Comparison of ENCODE assay signal across 13 cellular contexts in genomic region chr17:48486557-48486956, GRCh38. TPM values are rescaled to one million over a fixed set of nuclear protein-coding genes. Genes with fewer than 3 reads are reported as not detected.
A peak's percentile ranks its signal among the peaks of the same experiment; 100 is the strongest.
DNase-seq lines count a peak whose midpoint lies in the region; ATAC-seq, FAIRE-seq and TF ChIP-seq lines count a peak whose summit lies in the region.
"Had no signal": no experiment of that assay in that cellular context is flagged by ENCODE, and none has a peak within 500 bp of the region (broad histone marks: within the 10 kb centered on the region; RNA-seq: fewer than 3 reads in every experiment).

No MANE protein-coding gene starts in this region.

- no peak overlapping the region for H2BK20ac ChIP-seq in H9 (ENCODE audit: low read depth, low read length, poor library complexity, severe bottlenecking)

- peaks cover 0 to 4% of the 10 kb centered on the region in 2 experiments; a peak in 1 of 5 replicates for H3K9me3 Mint-ChIP-seq in H9
- H3K9me3 Mint-ChIP-seq: activated CD4-positive, alpha-beta T cell treated with anti-CD3 and anti-CD28 coated beads, Interleukin-2, amount 10 ng/mL, durations not matched to agents 7 days and 5 days; naive thymus-derived CD4-positive, alpha-beta T cell had no signal

- no peak overlapping the region for H3T11ph ChIP-seq in H9 (ENCODE audit: low read length)

- TF ChIP-seq POLR2A in K562 (conservative IDR thresholded peaks at IDR 0.05), result no peak

- peak; percentile 79 for FAIRE-seq in K562 (lab: Jason Lieb, UNC)

- H3K4me2 ChIP-seq in K562 (ENCODE audit: insufficient read depth, low read length), result peak overlapping the region; percentile 10; the same call in 1 of the 2 replicates
- H3K4me2 ChIP-seq in H9 (ENCODE audit: insufficient read depth, insufficient read length, low read length), result no peak overlapping the region

- no peak overlapping the region for H3K27ac Mint-ChIP-seq in H9
- H3K27ac Mint-ChIP-seq: activated CD4-positive, alpha-beta T cell treated with anti-CD3 and anti-CD28 coated beads, Interleukin-2, amount 10 ng/mL, durations not matched to agents 7 days and 5 days; naive thymus-derived CD4-positive, alpha-beta T cell had no signal

- no peak overlapping the region for H2BK5ac ChIP-seq in H9 (ENCODE audit: insufficient read length, low read length)

- no peak overlapping the region for H2AK5ac ChIP-seq in H9 (ENCODE audit: insufficient read length, low read length)

- H3K4me3 ChIP-seq in AG10803 (ENCODE audit: low read length), result no peak overlapping the region
- no peak overlapping the region for H3K4me3 ChIP-seq in K562
- H3K4me3 ChIP-seq: testis had no signal

- H3K9ac ChIP-seq in K562 (ENCODE audit: insufficient read depth in 1 of 2, low read depth in 2 of 2, low read length in 2 of 2) (peak overlapping the region; percentile 17 to 73; a peak in 2 of 4 replicates), H9 (ENCODE audit: extremely low read depth, insufficient read length, low read length) (no peak overlapping the region)

- H3K23me2 ChIP-seq in H9 (ENCODE audit: insufficient read length, low read depth, low read length, poor library complexity, severe bottlenecking), result no peaks in the 10 kb centered on the region

- TF ChIP-seq EP300 in Ishikawa (IDR thresholded peaks at IDR 0.05; ENCODE audit: borderline replicate concordance) (no peak), K562 (IDR thresholded peaks at IDR 0.05; ENCODE audit: low read length) (no peak)

- H4K91ac ChIP-seq in H9 (ENCODE audit: insufficient read length, low read depth, low read length), result no peak overlapping the region

- H4K20me1 ChIP-seq in K562 (replicated peaks; ENCODE audit: control insufficient read depth, insufficient read depth, low read length) (no peaks in the 10 kb centered on the region), H9 (ENCODE audit: control insufficient read depth, insufficient read depth, insufficient read length) (no peaks in the 10 kb centered on the region)

- H3K56ac ChIP-seq in H9 (ENCODE audit: insufficient read length, low read depth, low read length), result no peak overlapping the region

- no peak overlapping the region for H3K14ac ChIP-seq in H9 (ENCODE audit: insufficient read depth, low read length)

- CTCF ChIA-PET in K562 (lab: Yijun Ruan, JAX; ENCODE audit: low intra/inter-chr PET ratio), result no interaction called here

- H4K5ac ChIP-seq in H9 (ENCODE audit: insufficient read length, low read depth, low read length), result no peak overlapping the region

- no peaks in the 10 kb centered on the region for H3K36me3 ChIP-seq in K562 (ENCODE audit: control insufficient read depth, insufficient read depth, low read length)

- no peak overlapping the region for H4K8ac ChIP-seq in H9 (replicated peaks; ENCODE audit: insufficient read length, low read depth, low read length)

- DNase-seq in AG10803 (ENCODE audit: low read depth) (peak; percentile 99), K562 (ENCODE audit: extremely low read depth in 1 of 4, low spot score in 3 of 4) (peak; percentile 51 to 79 (median 59)), kidney tubule cell (ENCODE audit: low spot score) (peak; percentile 97), NCI-H446 (lab: John Stamatoyannopoulos, UW) (no peak), DMS153 treated with DMSO at 0.1 percent for 48 hours (lab: John Stamatoyannopoulos, UW; ENCODE audit: unreplicated experiment) (no peak), H9 (no peak)
- DNase-seq: activated CD4-positive, alpha-beta T cell treated with anti-CD3 and anti-CD28 coated beads, Interleukin-2, amount 10 ng/mL, durations not matched to agents 7 days and 5 days; naive thymus-derived CD4-positive, alpha-beta T cell; RPMI8226; stimulated activated CD4-positive, alpha-beta T cell treated with anti-CD3 and anti-CD28 coated beads, Interleukin-1b, Interleukin-23, amount 100 ng/mL, for 48 hours; testis had no signal

- H3K4me3 Mint-ChIP-seq in H9, result no peak overlapping the region
- H3K4me3 Mint-ChIP-seq: activated CD4-positive, alpha-beta T cell treated with anti-CD3 and anti-CD28 coated beads, Interleukin-2, amount 10 ng/mL, durations not matched to agents 7 days and 5 days; naive thymus-derived CD4-positive, alpha-beta T cell had no signal

- H3K79me1 ChIP-seq in H9 (ENCODE audit: insufficient read depth, low read depth, low read length, poor library complexity, severe bottlenecking), result no peaks in the 10 kb centered on the region

- H2BK12ac ChIP-seq in H9 (ENCODE audit: insufficient read length, low read depth, low read length), result no peak overlapping the region

- H3K27me3 ChIP-seq in K562 (ENCODE audit: control insufficient read depth in 2 of 2, insufficient read depth in 2 of 2, low read length in 2 of 2) (no peaks in the 10 kb centered on the region), H9 (ENCODE audit: insufficient read depth, low read length) (no peaks in the 10 kb centered on the region)
- H3K27me3 ChIP-seq: testis had no signal

- H2BK15ac ChIP-seq in H9 (ENCODE audit: low read depth, low read length), result no peak overlapping the region

- intact Hi-C loops in K562 (cut with micrococcal nuclease), result loop anchor here (10.0 kb wide), 1 partner anchor 272 kb away; no protein-coding TSS in a partner anchor

- TF ChIP-seq CTCF in AG10803 (conservative IDR thresholded peaks at IDR 0.05; ENCODE audit: low read length) (peak; percentile 68), K562 (IDR thresholded peaks at IDR 0.05 in 2 of 3, conservative IDR thresholded peaks at IDR 0.05 in 1 of 3; ENCODE audit: insufficient read depth in 2 of 3, low read depth in 1 of 3, low read length in 3 of 3) (peak in 2 of 3 experiments; percentile 21 to 38; a peak in 2 of 6 replicates), H9 (conservative IDR thresholded peaks at IDR 0.05) (no peak)

- peaks cover 17 to 33% of the 10 kb centered on the region in 2 experiments for H3K4me1 Mint-ChIP-seq in H9

- no peaks in the 10 kb centered on the region for H3K79me2 ChIP-seq in K562 (ENCODE audit: control insufficient read depth, insufficient read depth, low read length)
- no peaks in the 10 kb centered on the region for H3K79me2 ChIP-seq in H9 (ENCODE audit: insufficient read depth, low read length)

- WGBS in K562 (ENCODE audit: insufficient coverage, low coverage, missing lambda C conversion rate), result 34% methylated on average over 5 of the region's 5 CpGs
- no CpG with 5 or more reads among the region's 5 CpGs for WGBS in H9 (ENCODE audit: extremely low coverage, insufficient read length, low lambda C conversion rate)

- H3K18ac ChIP-seq in H9 (ENCODE audit: insufficient read length, low read depth, low read length), result no peak overlapping the region

- H2BK120ac ChIP-seq in H9 (ENCODE audit: low read depth, low read length, poor library complexity, severe bottlenecking), result no peak overlapping the region

- POLR2A ChIA-PET in K562 (lab: Yijun Ruan, JAX), result interaction anchor here (1.3 kb wide), 1 partner anchor 8 kb away, joined by 3 read pairs; no protein-coding TSS in a partner anchor

- H2AFZ ChIP-seq in K562 (ENCODE audit: low read depth, low read length), result peak overlapping the region; percentile 87
- no peak overlapping the region for H2AFZ ChIP-seq in H9 (ENCODE audit: low read length)

- H3K9me3 ChIP-seq in K562 (replicated peaks; ENCODE audit: control insufficient read depth, insufficient read depth, low read depth, low read length), result no peaks in the 10 kb centered on the region
- no peaks in the 10 kb centered on the region for H3K9me3 ChIP-seq in H9 (ENCODE audit: control insufficient read depth, low read depth, low read length)
- H3K9me3 ChIP-seq: testis had no signal

- ATAC-seq in K562 (peak; percentile 49), HG03342 (IDR thresholded peaks at IDR 0.05; ENCODE audit: unreplicated experiment) (no peak)
- ATAC-seq: naive thymus-derived CD4-positive, alpha-beta T cell had no signal

- TF ChIP-seq RAD21 in Ishikawa (IDR thresholded peaks at IDR 0.05; ENCODE audit: low read depth) (no peak), K562 (CRISPR knock-in tag; conservative IDR thresholded peaks at IDR 0.05 in 1 of 2, IDR thresholded peaks at IDR 0.05 in 1 of 2) (peak; percentile 32 to 56)

- H3K27me3 Mint-ChIP-seq in H9 (ENCODE audit: low read depth), result peaks cover 98% of the 10 kb centered on the region

- in situ Hi-C loops in K562 (cut with MboI), result no loop called here

- H3K23ac ChIP-seq in H9 (ENCODE audit: insufficient read length, low read depth, low read length), result no peak overlapping the region

- H3K4me1 ChIP-seq in K562 (replicated peaks in 1 of 2; ENCODE audit: control insufficient read depth in 2 of 2, insufficient read depth in 2 of 2, low read length in 2 of 2) (peaks cover 24 to 69% of the 10 kb centered on the region in 2 experiments), H9 (ENCODE audit: insufficient read depth, low read length) (no peaks in the 10 kb centered on the region)
- H3K4me1 ChIP-seq: testis had no signal

- BruUV-seq in K562 (replicated peaks; lab: Mats Ljungman, UMichigan), result no TSS peak

- H3K27ac ChIP-seq in K562 (ENCODE audit: extremely low read depth, low read depth, low read length) (peak overlapping the region; percentile 32; the same call in 1 of the 3 replicates), H9 (ENCODE audit: insufficient read length, low read depth, low read length) (no peak overlapping the region)
- H3K27ac ChIP-seq: testis had no signal

- H3K4ac ChIP-seq in H9 (ENCODE audit: low read depth, low read length), result no peak overlapping the region

- no peaks in the 10 kb centered on the region for H3K36me3 Mint-ChIP-seq in H9 (ENCODE audit: insufficient read depth in 1 of 3, low read depth in 3 of 3)

- H3K9me1 ChIP-seq in K562 (ENCODE audit: control insufficient read depth, insufficient read depth, low read length), result no peaks in the 10 kb centered on the region

RNA-seq across cellular contexts. Expression of gene HOXB1, which starts 44.3 kb away (rescaled TPM):
- total RNA-seq in K562 (2011; cell fraction: chromatin; rRNA removed; ENCODE audit: low replicate concordance), result not detected in 2 replicates
- total RNA-seq in K562 (2011; cell fraction: nucleolus; rRNA removed), result not detected in 2 replicates
- not detected in 2 replicates for total RNA-seq in K562 (2011; cell fraction: nucleoplasm; rRNA removed)
- total RNA-seq in K562 (2014; rRNA removed) (not detected in 2 replicates), K562 (2014; rRNA removed; fragmentation: Illumina TruSeq; extraction: Trizol) (not detected in 2 replicates), K562 (2015; rRNA removed; fragmentation: Illumina TruSeq; extraction: Trizol) (not detected in 2 replicates), K562 (2021) (not detected in 2 replicates), H9 (2021) (not detected in 2 replicates)
- polyA plus RNA-seq in K562 (2011; rRNA removed) (0.04 TPM in 1 of 2 replicates, not detected in the other), K562 (2014; fragmentation: Illumina TruSeq; extraction: Trizol) (not detected in 2 replicates), K562 (2014; fragmentation: Nextera tagmentation; extraction: Ambion mirVana) (not detected), K562 (2014; rRNA removed) (not detected in 2 replicates)
- polyA plus RNA-seq in K562 (2011; cell fraction: cytosol; rRNA removed), result not detected in 2 replicates
- polyA plus RNA-seq in K562 (2011; cell fraction: nucleus; rRNA removed), result not detected in 2 replicates
- polyA plus RNA-seq in K562 (2012), result not detected in 2 replicates
- polyA minus RNA-seq in K562 (2011; rRNA and poly(A)+ RNA removed), result not detected in 2 replicates
- not detected in 2 replicates for polyA minus RNA-seq in K562 (2011; cell fraction: cytosol; rRNA and poly(A)+ RNA removed)
- polyA minus RNA-seq in K562 (2011; cell fraction: nucleus; rRNA and poly(A)+ RNA removed), result not detected in 2 replicates
- total RNA-seq: activated CD4-positive, alpha-beta T cell treated with anti-CD3 and anti-CD28 coated beads, Interleukin-2, amount 10 ng/mL, durations not matched to agents 7 days and 5 days; naive thymus-derived CD4-positive, alpha-beta T cell had no signal
- polyA plus RNA-seq: naive thymus-derived CD4-positive, alpha-beta T cell had no signal

RNA-seq across cellular contexts. Expression of gene SKAP1, which starts 56.5 kb away (rescaled TPM):
- not detected in 2 replicates for total RNA-seq in K562 (2011; cell fraction: chromatin; rRNA removed; ENCODE audit: low replicate concordance)
- not detected in 2 replicates for total RNA-seq in K562 (2011; cell fraction: nucleolus; rRNA removed)
- not detected in 2 replicates for total RNA-seq in K562 (2011; cell fraction: nucleoplasm; rRNA removed)
- total RNA-seq in K562 (2014; rRNA removed), result not detected in 2 replicates
- total RNA-seq in K562 (2014; rRNA removed; fragmentation: Illumina TruSeq; extraction: Trizol), result not detected in 2 replicates
- total RNA-seq in K562 (2015; rRNA removed; fragmentation: Illumina TruSeq; extraction: Trizol), result 0.22 TPM in 1 of 2 replicates, not detected in the other
- total RNA-seq in K562 (2021), result not detected in 2 replicates
- polyA plus RNA-seq in K562 (2011; rRNA removed), result not detected in 2 replicates
- polyA plus RNA-seq in K562 (2011; cell fraction: cytosol; rRNA removed), result not detected in 2 replicates
- not detected in 2 replicates for polyA plus RNA-seq in K562 (2011; cell fraction: nucleus; rRNA removed)
- polyA plus RNA-seq in K562 (2012), result 0.08 and 0.09 TPM in 2 replicates
- polyA plus RNA-seq in K562 (2014; fragmentation: Illumina TruSeq; extraction: Trizol), result 0.10 TPM in 1 of 2 replicates, not detected in the other
- under 1 TPM; 0.06 to 0.07 TPM for polyA plus RNA-seq in K562 (2014; fragmentation: Nextera tagmentation; extraction: Ambion mirVana)
- 0.80 TPM in 1 of 2 replicates, not detected in the other for polyA plus RNA-seq in K562 (2014; rRNA removed)
- polyA minus RNA-seq in K562 (2011; rRNA and poly(A)+ RNA removed), result not detected in 2 replicates
- not detected in 2 replicates for polyA minus RNA-seq in K562 (2011; cell fraction: cytosol; rRNA and poly(A)+ RNA removed)
- polyA minus RNA-seq in K562 (2011; cell fraction: nucleus; rRNA and poly(A)+ RNA removed), result not detected in 2 replicates
- total RNA-seq in H9 (2021), result not detected in 2 replicates

RNA-seq across cellular contexts. Expression of gene HOXB2, which starts 58.4 kb away (rescaled TPM):
- total RNA-seq in K562 (2011; cell fraction: chromatin; rRNA removed; ENCODE audit: low replicate concordance), result 18.7 and 27.7 TPM in 2 replicates
- total RNA-seq in K562 (2011; cell fraction: nucleolus; rRNA removed), result 34.9 and 41.4 TPM in 2 replicates
- total RNA-seq in K562 (2011; cell fraction: nucleoplasm; rRNA removed), result 30.6 and 32.7 TPM in 2 replicates
- 35.0 and 42.1 TPM in 2 replicates for total RNA-seq in K562 (2014; rRNA removed)
- total RNA-seq in K562 (2014; rRNA removed; fragmentation: Illumina TruSeq; extraction: Trizol), result 13.0 and 16.9 TPM in 2 replicates
- 21.2 and 22.2 TPM in 2 replicates for total RNA-seq in K562 (2015; rRNA removed; fragmentation: Illumina TruSeq; extraction: Trizol)
- 74.2 and 75.5 TPM in 2 replicates for total RNA-seq in K562 (2021)
- polyA plus RNA-seq in K562 (2011; rRNA removed), result 15.9 and 16.4 TPM in 2 replicates
- polyA plus RNA-seq in K562 (2011; cell fraction: cytosol; rRNA removed), result 24.2 and 53.7 TPM in 2 replicates
- polyA plus RNA-seq in K562 (2011; cell fraction: nucleus; rRNA removed), result 43.7 and 75.1 TPM in 2 replicates
- 50.1 and 61.9 TPM in 2 replicates for polyA plus RNA-seq in K562 (2012)
- polyA plus RNA-seq in K562 (2014; fragmentation: Illumina TruSeq; extraction: Trizol), result 32.5 and 32.6 TPM in 2 replicates
- polyA plus RNA-seq in K562 (2014; fragmentation: Nextera tagmentation; extraction: Ambion mirVana), result 1 to 10 TPM; 2.1 to 3.1 TPM
- 66.4 and 97.7 TPM in 2 replicates for polyA plus RNA-seq in K562 (2014; rRNA removed)
- polyA minus RNA-seq in K562 (2011; rRNA and poly(A)+ RNA removed), result 5.8 and 6.4 TPM in 2 replicates
- 7.7 and 8.4 TPM in 2 replicates for polyA minus RNA-seq in K562 (2011; cell fraction: cytosol; rRNA and poly(A)+ RNA removed)
- polyA minus RNA-seq in K562 (2011; cell fraction: nucleus; rRNA and poly(A)+ RNA removed), result 21.1 and 32.0 TPM in 2 replicates
- total RNA-seq in H9 (2021), result not detected in 2 replicates

Comparison
In these comparisons a context has a peak if more than half of its experiments do, and no peak if none do; other contexts are left out.
1. DNase-seq: peak in AG10803 (single experiment), K562 (4 of 4) and kidney tubule cell (single experiment); none in NCI-H446 (0 of 2), DMS153 treated with DMSO at 0.1 percent for 48 hours (single experiment) and H9 (single experiment).
2. RNA of gene HOXB2, which starts 58.4 kb away (total RNA-seq): 13.0 to 75.5 TPM in K562; not detected in H9; every median in the first group is over 10 times any median in the second.